8 cellular contexts compared by ENCODE assay signal in the genomic region with DNA sequence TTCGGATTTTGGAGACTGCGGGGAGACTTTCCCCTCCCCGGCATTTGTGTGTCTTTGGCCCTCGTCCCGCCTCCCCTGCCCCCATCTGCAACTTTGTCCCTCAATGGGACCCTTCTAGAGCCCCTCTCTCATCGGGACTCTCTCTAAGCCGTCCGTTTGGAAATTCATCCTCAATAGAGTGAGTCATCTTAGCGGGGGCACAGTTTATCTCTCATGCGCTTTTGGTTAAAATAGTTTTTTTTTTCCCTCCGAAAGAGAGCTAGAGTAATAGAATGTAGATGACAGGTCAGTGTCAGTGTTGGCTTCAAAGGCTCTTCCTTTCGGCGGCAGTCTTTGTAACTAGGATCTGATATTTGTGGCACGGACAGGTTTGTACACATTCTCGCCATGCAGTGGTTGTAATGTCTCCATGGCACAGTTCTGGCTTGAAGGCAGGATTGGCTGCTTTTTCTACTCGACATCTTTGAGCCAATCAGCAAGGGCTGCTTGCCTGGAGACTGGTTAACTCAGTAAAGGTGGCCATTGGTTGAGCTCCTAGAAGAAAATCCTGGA. TPM values are rescaled to one million over a fixed set of nuclear protein-coding genes. Genes with fewer than 3 reads are reported as not detected.
DNase-seq lines count a peak whose midpoint lies in the region; ATAC-seq and TF ChIP-seq lines count a peak whose summit lies in the region.

No MANE protein-coding gene starts in this region.

- H3K9me3 ChIP-seq in psoas muscle (no peaks in the 10 kb centered on the region), aorta (ENCODE audit: control insufficient read depth, low read length) (no peaks in the 10 kb centered on the region)

- peak; percentile 88 for DNase-seq in NCI-H1436 (lab: John Stamatoyannopoulos, UW)
- peak; percentile 39 to 89 (median 54) for DNase-seq in T-helper 1 cell
- DNase-seq in left ventricle myocardium superior: peak; percentile 50
- DNase-seq in psoas muscle: peak; percentile 57 to 65
- peak in 1 of 2 donors; percentile 82 for DNase-seq in aorta

- intact Hi-C loops in left ventricle myocardium superior (cut with micrococcal nuclease): no loop called here
- intact Hi-C loops in psoas muscle (cut with DNase I): loop anchor here (2.0 to 10.0 kb wide), 3 partner anchors 80 to 257 kb away; a partner anchor contains a TSS
- intact Hi-C loops in aorta (cut with DNase I): loop anchor here (2.0 to 10.0 kb wide), 4 partner anchors 251 to 363 kb away; a partner anchor contains a TSS

- peak; percentile 34 for TF ChIP-seq POLR2A in GM15510 (IDR thresholded peaks at IDR 0.05; ENCODE audit: borderline replicate concordance, extremely low read depth, insufficient read length)

- H3K36me3 ChIP-seq in psoas muscle (ENCODE audit: insufficient read depth in 1 of 2, low read depth in 1 of 2) (no peaks in the 10 kb centered on the region), aorta (ENCODE audit: control insufficient read depth in 1 of 2, insufficient read depth in 2 of 2, low read length in 1 of 2) (no peaks in the 10 kb centered on the region)

- H3K4me1 ChIP-seq in psoas muscle (peaks cover 15% of the 10 kb centered on the region), aorta (ENCODE audit: control insufficient read depth in 1 of 2, insufficient read depth in 2 of 2, low read length in 2 of 2) (peaks cover 0 to 2% of the 10 kb centered on the region in 2 donors)

- H3K27me3 ChIP-seq in psoas muscle (ENCODE audit: insufficient read depth in 3 of 3, low read length in 2 of 3): no peaks in the 10 kb centered on the region
- no peaks in the 10 kb centered on the region for H3K27me3 ChIP-seq in aorta (ENCODE audit: control insufficient read depth in 1 of 2, insufficient read depth in 2 of 2, low read length in 1 of 2)

- peak overlapping the region; percentile 86 for H3K4me3 ChIP-seq in psoas muscle
- H3K4me3 ChIP-seq in aorta (ENCODE audit: low read length in 2 of 2): peak overlapping the region; percentile 49 to 77

- TF ChIP-seq CTCF in psoas muscle (IDR thresholded peaks at IDR 0.05): no peak

- ATAC-seq in HG02840 (IDR thresholded peaks at IDR 0.05; ENCODE audit: low FRiP score, unreplicated experiment) (peak; percentile 59), left ventricle myocardium superior (peak; percentile 76), psoas muscle (peak; percentile 76 to 82 (median 80)), aorta (ENCODE audit: low FRiP score) (peak; percentile 88)

- 0 to 1% (median 0%) methylated on average over 16 of the region's 16 CpGs for WGBS in psoas muscle, 3 donors
- 0% methylated on average over 16 of the region's 16 CpGs for WGBS in aorta, 2 donors

- peak overlapping the region; percentile 95 for H3K27ac ChIP-seq in angular gyrus (ENCODE audit: low read depth, low read length)
- peak overlapping the region; percentile 98 for H3K27ac ChIP-seq in psoas muscle
- peak overlapping the region; percentile 77 to 97 for H3K27ac ChIP-seq in aorta (ENCODE audit: low read depth in 1 of 2, low read length in 2 of 2)

RNA-seq across cellular contexts. Expression of a gene that starts 1.0 kb away (rescaled TPM):
- total RNA-seq in left ventricle myocardium superior: 4.4 TPM
- 1 to 10 TPM; 2.7 to 6.8 (median 3.2) TPM for total RNA-seq in psoas muscle
- polyA plus RNA-seq in psoas muscle: 1 to 10 TPM; 1.1 to 1.6 (median 1.1) TPM
- total RNA-seq in aorta: 1 to 10 TPM; 7.0 to 7.2 TPM
- polyA plus RNA-seq in aorta: 1 to 10 TPM; 1.8 to 2.2 TPM
